In genomic region chr7:27064681-27065080, GRCh38 we compare ENCODE assay signal across 19 cellular contexts. TPM values are rescaled to one million over a fixed set of nuclear protein-coding genes. Genes with fewer than 3 reads are reported as not detected.
DNase-seq lines count a peak whose midpoint lies in the region; ATAC-seq, FAIRE-seq and TF ChIP-seq lines count a peak whose summit lies in the region.
"Had no signal": no experiment of that assay in that cellular context is flagged by ENCODE, and none has a peak within 500 bp of the region (broad histone marks: within the 10 kb centered on the region; RNA-seq: fewer than 3 reads in every experiment).

No MANE protein-coding gene starts in this region.

- ATAC-seq in SK-N-SH treated with all-trans-retinoic acid at 6 μM for 48 hours, result no peak
- ATAC-seq: CD8-positive, alpha-beta T cell had no signal

- no peaks in the 10 kb centered on the region for H3K27me3 Mint-ChIP-seq in mesothelial cell of epicardium (ENCODE audit: low read depth)

- H3K27ac Mint-ChIP-seq in mesothelial cell of epicardium, result peak overlapping the region; percentile 92
- H3K27ac Mint-ChIP-seq: CD8-positive, alpha-beta T cell had no signal

- peak overlapping the region; percentile 42 for H3K27ac ChIP-seq in VCaP
- H3K27ac ChIP-seq: SJCRH30 had no signal

- no peaks in the 10 kb centered on the region for H3K36me3 Mint-ChIP-seq in mesothelial cell of epicardium
- H3K36me3 Mint-ChIP-seq: CD8-positive, alpha-beta T cell had no signal

- no peak for DNase-seq in mesothelial cell of epicardium (ENCODE audit: low spot score in 2 of 2, unreplicated experiment in 2 of 2)
- DNase-seq in NCI-H526 treated with DMSO at 0.1 percent for 48 hours (lab: John Stamatoyannopoulos, UW), result no peak
- DNase-seq in cerebellum (ENCODE audit: low spot score), result no peak
- DNase-seq in activated gamma-delta T cell treated with Interleukin-2 at 50 U/mL for 16 hours, result no peak
- DNase-seq: BE2C; Calu3; CD8-positive, alpha-beta T cell; EL; Kasumi-1; MM.1S; NCI-H748 treated with DMSO at 0.1 percent for 48 hours; NK-92 treated with Interleukin-12 subunit alpha and Interleukin-12 subunit beta, amount 100 ng/mL, for 24 hours; RPMI8226; SJCRH30 had no signal

- H3K4me3 Mint-ChIP-seq in mesothelial cell of epicardium, result no peak overlapping the region
- H3K4me3 Mint-ChIP-seq: CD8-positive, alpha-beta T cell had no signal

- peaks cover 23% of the 10 kb centered on the region for H3K4me1 Mint-ChIP-seq in mesothelial cell of epicardium

- FAIRE-seq in G401.6 (lab: Jason Lieb, UNC), result peak; percentile 39
- FAIRE-seq: GM12891, H1 had no signal

- TF ChIP-seq CTCF in VCaP (conservative IDR thresholded peaks at IDR 0.05) (no peak), mesothelial cell of epicardium (IDR thresholded peaks at IDR 0.05; ENCODE audit: unreplicated experiment) (no peak)

- H3K9me3 Mint-ChIP-seq in mesothelial cell of epicardium, result no peaks in the 10 kb centered on the region
- H3K9me3 Mint-ChIP-seq: CD8-positive, alpha-beta T cell had no signal

TF ChIP-seq in SK-N-SH treated with all-trans-retinoic acid at 6 μM for 48 hours, 23 proteins besides CTCF, POLR2A, EP300 and RAD21:
- TF ChIP-seq GLIS3 (CRISPR knock-in tag; IDR thresholded peaks at IDR 0.05) (no peak), ZNF8 (CRISPR knock-in tag; IDR thresholded peaks at IDR 0.05) (no peak), CSDC2 (CRISPR knock-in tag; IDR thresholded peaks at IDR 0.05) (no peak), TCF4 (CRISPR knock-in tag; IDR thresholded peaks at IDR 0.05; ENCODE audit: borderline replicate concordance) (no peak), OSR1 (CRISPR knock-in tag; IDR thresholded peaks at IDR 0.05) (no peak), ISL1 (CRISPR knock-in tag; IDR thresholded peaks at IDR 0.05) (no peak), PPARA (CRISPR knock-in tag; IDR thresholded peaks at IDR 0.05; ENCODE audit: borderline replicate concordance) (no peak), BACH2 (CRISPR knock-in tag; IDR thresholded peaks at IDR 0.05; ENCODE audit: borderline replicate concordance) (no peak), RARB (CRISPR knock-in tag; IDR thresholded peaks at IDR 0.05) (no peak)
- TF ChIP-seq, protein P1, sequence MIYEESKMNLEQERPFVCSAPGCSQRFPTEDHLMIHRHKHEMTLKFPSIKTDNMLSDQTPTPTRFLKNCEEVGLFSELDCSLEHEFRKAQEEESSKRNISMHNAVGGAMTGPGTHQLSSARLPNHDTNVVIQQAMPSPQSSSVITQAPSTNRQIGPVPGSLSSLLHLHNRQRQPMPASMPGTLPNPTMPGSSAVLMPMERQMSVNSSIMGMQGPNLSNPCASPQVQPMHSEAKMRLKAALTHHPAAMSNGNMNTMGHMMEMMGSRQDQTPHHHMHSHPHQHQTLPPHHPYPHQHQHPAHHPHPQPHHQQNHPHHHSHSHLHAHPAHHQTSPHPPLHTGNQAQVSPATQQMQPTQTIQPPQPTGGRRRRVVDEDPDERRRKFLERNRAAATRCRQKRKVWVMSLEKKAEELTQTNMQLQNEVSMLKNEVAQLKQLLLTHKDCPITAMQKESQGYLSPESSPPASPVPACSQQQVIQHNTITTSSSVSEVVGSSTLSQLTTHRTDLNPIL (CRISPR knock-in tag; IDR thresholded peaks at IDR 0.05; ENCODE audit: low read depth), result no peak
TF ChIP-seq in SK-N-SH treated with all-trans-retinoic acid at 6 μM for 48 hours: peak in this region for 0.

RNA-seq across cellular contexts. Expression of gene HOXA1, which starts 31.1 kb away (rescaled TPM):
- total RNA-seq in mesothelial cell of epicardium (13.7 to 14.6 TPM (median 14.0 TPM) in 3 replicates), cerebellum (not detected)
- total RNA-seq: H1 had no signal

RNA-seq across cellular contexts. Expression of gene HOXA2, which starts 37.8 kb away (rescaled TPM):
- total RNA-seq in mesothelial cell of epicardium (30.3 to 33.9 TPM (median 30.8 TPM) in 3 replicates), cerebellum (not detected)
- total RNA-seq: CD8-positive, alpha-beta T cell; H1 had no signal

Comparison
In these comparisons a context has a peak if more than half of its experiments do, and no peak if none do; other contexts are left out.
1. RNA of gene HOXA1, which starts 31.1 kb away (total RNA-seq): 13.7 to 14.6 TPM in mesothelial cell of epicardium; not detected in cerebellum (single experiment); every median in the first group is over 10 times any median in the second.
2. RNA of gene HOXA2, which starts 37.8 kb away (total RNA-seq): 30.3 to 33.9 TPM in mesothelial cell of epicardium; not detected in cerebellum (single experiment); every median in the first group is over 10 times any median in the second.